8 cellular contexts compared by ENCODE assay signal in the genomic region with DNA sequence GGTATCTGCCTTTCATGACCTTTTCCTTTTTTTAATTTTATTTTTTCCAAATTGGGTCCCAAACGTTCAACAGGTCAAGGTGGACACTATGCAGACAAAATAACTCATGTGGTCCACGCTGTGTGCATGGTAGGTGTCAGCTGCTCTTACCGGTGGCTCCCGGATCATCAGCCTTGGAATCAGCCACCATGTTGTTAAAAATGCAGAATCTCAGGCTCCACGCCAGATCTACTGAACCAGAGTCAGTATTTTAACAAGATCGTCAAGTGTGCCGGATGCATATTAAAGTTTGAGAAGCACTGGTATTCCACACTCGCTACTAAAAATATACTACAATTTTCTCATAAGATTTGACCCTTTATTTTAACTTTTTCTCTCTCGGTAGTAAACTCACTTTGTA. TPM values are rescaled to one million over a fixed set of nuclear protein-coding genes. Genes with fewer than 3 reads are reported as not detected.
DNase-seq lines count a peak whose midpoint lies in the region; ATAC-seq and TF ChIP-seq lines count a peak whose summit lies in the region.

No MANE protein-coding gene starts in this region.

- H3K27me3 ChIP-seq in BLaER1: no peaks in the 10 kb centered on the region
- H3K27me3 ChIP-seq in MG63: peaks cover 4% of the 10 kb centered on the region; the same call in 1 of the 2 replicates
- H3K27me3 ChIP-seq in dorsolateral prefrontal cortex: no peaks in the 10 kb centered on the region
- H3K27me3 ChIP-seq in neural progenitor cell: no peaks in the 10 kb centered on the region

- H3K4me3 ChIP-seq in BLaER1: peak overlapping the region; percentile 83
- peak overlapping the region; percentile 60 for H3K4me3 ChIP-seq in MG63
- H3K4me3 ChIP-seq in dorsolateral prefrontal cortex: peak overlapping the region; percentile 51 to 88 (median 67)
- H3K4me3 ChIP-seq in neural progenitor cell: peak overlapping the region; percentile 88

- H4K20me1 ChIP-seq in BLaER1 (peaks cover 21% of the 10 kb centered on the region; the same call in 1 of the 2 replicates), neural progenitor cell (ENCODE audit: low read depth) (peaks cover 40% of the 10 kb centered on the region)

- DNase-seq in MG63 (no peak), dorsolateral prefrontal cortex (no peak), neural progenitor cell (ENCODE audit: low spot score) (no peak), NCI-H2107 treated with DMSO at 0.1 percent for 48 hours (lab: John Stamatoyannopoulos, UW; ENCODE audit: unreplicated experiment) (no peak), GM19240 (ENCODE audit: insufficient read length, low spot score) (no peak)
- DNase-seq in central memory CD4-positive, alpha-beta T cell: no peak

- peaks cover 42% of the 10 kb centered on the region for H3K79me2 ChIP-seq in neural progenitor cell (ENCODE audit: low read depth)

- peaks cover 12% of the 10 kb centered on the region; the same call in 1 of the 2 replicates for H3K9me3 ChIP-seq in BLaER1
- H3K9me3 ChIP-seq in MG63: no peaks in the 10 kb centered on the region
- no peaks in the 10 kb centered on the region for H3K9me3 ChIP-seq in neural progenitor cell (ENCODE audit: low read depth)

- H3K27ac Mint-ChIP-seq in neural progenitor cell: peak overlapping the region; percentile 62

- H3F3A ChIP-seq in neural progenitor cell (ENCODE audit: low read depth): peaks cover 10% of the 10 kb centered on the region

- H3K9me3 Mint-ChIP-seq in neural progenitor cell: peaks cover 9% of the 10 kb centered on the region

- H3K36me3 Mint-ChIP-seq in neural progenitor cell: peaks cover 12% of the 10 kb centered on the region

- intact Hi-C loops in dorsolateral prefrontal cortex (cut with DNase I): loop anchor here (10.0 kb wide), 1 partner anchor 72 kb away; no protein-coding TSS in a partner anchor

- H3K9ac ChIP-seq in BLaER1 (peak overlapping the region; percentile 80), neural progenitor cell (no peak overlapping the region)

- peak overlapping the region; percentile 87 for H3K4me3 Mint-ChIP-seq in neural progenitor cell

- H3K4me1 ChIP-seq in BLaER1: peaks cover 46% of the 10 kb centered on the region
- peaks cover 47% of the 10 kb centered on the region for H3K4me1 ChIP-seq in neural progenitor cell

- peaks cover 37% of the 10 kb centered on the region for H3K4me1 Mint-ChIP-seq in neural progenitor cell

- ATAC-seq in HG02938 (IDR thresholded peaks at IDR 0.05; ENCODE audit: unreplicated experiment): no peak

- H3K27me3 Mint-ChIP-seq in neural progenitor cell (ENCODE audit: insufficient read depth, low read depth): peaks cover 9% of the 10 kb centered on the region

- H3K27ac ChIP-seq in BLaER1: peak overlapping the region; percentile 75
- H3K27ac ChIP-seq in dorsolateral prefrontal cortex: peak overlapping the region in 51 of 59 donors; percentile 13 to 89 (median 74)
- no peak overlapping the region for H3K27ac ChIP-seq in neural progenitor cell

- H2AFZ ChIP-seq in neural progenitor cell (replicated peaks): peak overlapping the region; percentile 8

- H3K36me3 ChIP-seq in BLaER1: peaks cover 7% of the 10 kb centered on the region; the same call in 1 of the 2 replicates
- no peaks in the 10 kb centered on the region for H3K36me3 ChIP-seq in MG63
- H3K36me3 ChIP-seq in neural progenitor cell: no peaks in the 10 kb centered on the region

- H3K4me2 ChIP-seq in BLaER1 (peak overlapping the region; percentile 98), neural progenitor cell (peak overlapping the region; percentile 74)

- no peak for TF ChIP-seq CTCF in dorsolateral prefrontal cortex (IDR thresholded peaks at IDR 0.05 in 54 of 56, conservative IDR thresholded peaks at IDR 0.05 in 2 of 56; ENCODE audit: low read depth in 1 of 56, partially characterized antibody in 56 of 56)
- no peak for TF ChIP-seq CTCF in neural progenitor cell (IDR thresholded peaks at IDR 0.05)

RNA-seq across cellular contexts. Expression of a gene that starts 0.6 kb away (rescaled TPM):
- total RNA-seq in MG63 (2014; rRNA removed; shearing (Covaris generic); ENCODE audit: low replicate concordance): 1.6 and 1.8 TPM in 2 replicates
- total RNA-seq in dorsolateral prefrontal cortex (10 to 100 TPM in 118 of 120 experiments, 1 to 10 TPM in 2; 8.6 to 50.7 (median 16.4) TPM), neural progenitor cell (ENCODE audit: low replicate concordance) (35.6 and 46.6 TPM in 2 replicates)
